27 cellular contexts compared by ENCODE assay signal in the genomic region with DNA sequence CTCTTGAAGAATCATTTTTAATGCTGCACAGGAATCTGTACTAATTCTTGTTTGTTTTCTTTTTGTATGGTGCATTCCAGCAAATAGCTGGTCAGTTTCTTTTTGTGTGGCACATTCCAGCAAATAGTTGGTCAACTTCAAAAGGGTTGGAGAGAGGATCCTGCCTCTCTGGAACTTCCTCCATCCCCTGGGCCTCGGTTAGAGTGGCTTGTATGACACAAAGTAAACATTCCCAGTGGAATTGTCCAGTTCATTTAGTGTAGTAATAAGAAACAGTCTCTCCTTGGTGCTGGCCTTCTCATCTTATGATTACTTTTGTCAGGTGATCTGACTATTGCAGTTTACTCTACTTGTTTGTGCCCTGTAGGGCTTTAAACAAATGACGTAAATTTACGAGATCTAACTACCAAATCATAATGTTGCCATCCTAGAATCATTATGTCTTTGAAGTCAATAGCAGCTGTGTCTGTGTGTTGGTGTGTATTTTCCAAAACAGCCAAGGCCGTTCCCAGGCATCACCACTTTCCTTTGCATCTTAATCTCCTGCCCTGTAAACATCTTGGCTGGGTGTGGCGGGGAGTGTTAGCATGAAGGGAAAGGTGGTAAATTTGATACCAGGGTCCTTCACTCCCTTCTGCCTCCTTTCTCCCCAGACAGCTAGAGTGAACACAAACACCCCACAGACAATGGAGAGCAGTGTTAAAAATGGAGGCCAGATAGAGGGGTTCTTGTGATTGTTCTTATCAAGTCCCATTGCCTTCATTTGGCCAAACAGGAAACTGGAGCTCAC.
DNase-seq lines count a peak whose midpoint lies in the region; ATAC-seq and TF ChIP-seq lines count a peak whose summit lies in the region.
"Had no signal": no experiment of that assay in that cellular context is flagged by ENCODE, and none has a peak within 500 bp of the region (broad histone marks: within the 10 kb centered on the region; RNA-seq: fewer than 3 reads in every experiment).

No MANE protein-coding gene starts in this region.

- DNase-seq in natural killer cell: no peak
- no peak for DNase-seq in natural killer cell treated with Interleukin-12 subunit alpha and Interleukin-12 subunit beta and Interleukin-15 and Interleukin-18, amount 100 ng/mL, for 72 hours (ENCODE audit: low spot score)
- DNase-seq in fibroblast of gingiva (ENCODE audit: low read depth): peak; percentile 71
- DNase-seq in nephron progenitor cell: no peak
- DNase-seq in esophagus squamous epithelium (lab: John Stamatoyannopoulos, UW): no peak
- DNase-seq in KBM-7: no peak
- DNase-seq in psoas muscle: no peak
- no peak for DNase-seq in HUDEP-2 (lab: John Stamatoyannopoulos, UW; ENCODE audit: unreplicated experiment in 76 of 76)
- DNase-seq: activated CD8-positive, alpha-beta memory T cell treated with anti-CD3 and anti-CD28 coated beads, Interleukin-2, amount 50 U/mL, for 4 hours; activated naive CD8-positive, alpha-beta T cell treated with anti-CD3 and anti-CD28 coated beads for 36 hours; BE2C; Caco-2; gastrocnemius medialis; H7; mesendoderm; MV-4-11; naive thymus-derived CD8-positive, alpha-beta T cell; NCI-H2171 treated with DMSO at 0.1 percent for 48 hours; SK-N-SH; spleen; stimulated activated CD4-positive, alpha-beta T cell treated with anti-CD3 and anti-CD28 coated beads, Interleukin-4, amount 100 ng/mL, for 24 hours; stimulated activated naive CD4-positive, alpha-beta T cell treated with Interleukin-2 at 50 U/mL for 16 hours; WERI-Rb-1 had no signal

- H3K9me3 Mint-ChIP-seq in natural killer cell (no peaks in the 10 kb centered on the region), nephron progenitor cell (no peaks in the 10 kb centered on the region)
- no peaks in the 10 kb centered on the region for H3K9me3 Mint-ChIP-seq in natural killer cell treated with Interleukin-12 subunit alpha and Interleukin-12 subunit beta and Interleukin-15 and Interleukin-18, amount 100 ng/mL, for 72 hours
- H3K9me3 Mint-ChIP-seq: activated naive CD8-positive, alpha-beta T cell treated with anti-CD3 and anti-CD28 coated beads for 36 hours; naive thymus-derived CD8-positive, alpha-beta T cell; T-helper 2 cell treated with Interferon-gamma antibody and Interleukin-4, amounts not matched to agents 5 μg/mL and 100 μg/mL, for 36 hours had no signal

- H3K4me1 ChIP-seq in esophagus squamous epithelium: peaks cover 0 to 10% (median 0%) of the 10 kb centered on the region in 3 donors
- no peaks in the 10 kb centered on the region for H3K4me1 ChIP-seq in psoas muscle
- H3K4me1 ChIP-seq: BE2C had no signal

- in situ Hi-C loops in KBM-7 (cut with MboI; ENCODE audit: low pct_unique_long_range_greater_than_20kb, low sequenced_read_pairs): no loop called here

- 80 to 86% methylated on average over 4 to 5 of the region's 5 CpGs for WGBS in esophagus squamous epithelium, 2 donors
- WGBS in psoas muscle, 3 donors: 88 to 89% (median 89%) methylated on average over 5 of the region's 5 CpGs

- no peaks in the 10 kb centered on the region for H3K36me3 Mint-ChIP-seq in natural killer cell
- no peaks in the 10 kb centered on the region for H3K36me3 Mint-ChIP-seq in natural killer cell treated with Interleukin-12 subunit alpha and Interleukin-12 subunit beta and Interleukin-15 and Interleukin-18, amount 100 ng/mL, for 72 hours
- H3K36me3 Mint-ChIP-seq in nephron progenitor cell (ENCODE audit: low read depth): no peaks in the 10 kb centered on the region
- H3K36me3 Mint-ChIP-seq: activated naive CD8-positive, alpha-beta T cell treated with anti-CD3 and anti-CD28 coated beads for 36 hours; naive thymus-derived CD8-positive, alpha-beta T cell had no signal

- no peak for ATAC-seq in natural killer cell
- ATAC-seq in natural killer cell treated with Interleukin-12 subunit alpha and Interleukin-12 subunit beta and Interleukin-15 and Interleukin-18, amount 100 ng/mL, for 72 hours: no peak
- ATAC-seq in psoas muscle: no peak
- ATAC-seq: gastrocnemius medialis; naive thymus-derived CD8-positive, alpha-beta T cell had no signal

- H3K27me3 ChIP-seq in esophagus squamous epithelium (no peaks in the 10 kb centered on the region), psoas muscle (ENCODE audit: insufficient read depth in 3 of 3, low read length in 2 of 3) (no peaks in the 10 kb centered on the region)
- H3K27me3 ChIP-seq: BE2C, gastrocnemius medialis, spleen had no signal

- H3K4me3 ChIP-seq in esophagus squamous epithelium (no peak overlapping the region), psoas muscle (no peak overlapping the region)
- H3K4me3 ChIP-seq: gastrocnemius medialis, spleen had no signal

- TF ChIP-seq POLR2A in esophagus squamous epithelium (IDR thresholded peaks at IDR 0.05): no peak

- H3K4me1 Mint-ChIP-seq in natural killer cell (peaks cover 56 to 65% of the 10 kb centered on the region in 2 donors), nephron progenitor cell (peaks cover 32% of the 10 kb centered on the region)
- peaks cover 37 to 43% of the 10 kb centered on the region in 2 donors for H3K4me1 Mint-ChIP-seq in natural killer cell treated with Interleukin-12 subunit alpha and Interleukin-12 subunit beta and Interleukin-15 and Interleukin-18, amount 100 ng/mL, for 72 hours (ENCODE audit: low read depth in 2 of 2)

- H3K4me3 Mint-ChIP-seq in natural killer cell: peak overlapping the region; percentile 25
- no peak overlapping the region for H3K4me3 Mint-ChIP-seq in natural killer cell treated with Interleukin-12 subunit alpha and Interleukin-12 subunit beta and Interleukin-15 and Interleukin-18, amount 100 ng/mL, for 72 hours
- H3K4me3 Mint-ChIP-seq in nephron progenitor cell: peak overlapping the region; percentile 18
- H3K4me3 Mint-ChIP-seq: activated naive CD8-positive, alpha-beta T cell treated with anti-CD3 and anti-CD28 coated beads for 36 hours; naive thymus-derived CD8-positive, alpha-beta T cell; T-helper 2 cell treated with Interferon-gamma antibody and Interleukin-4, amounts not matched to agents 5 μg/mL and 100 μg/mL, for 36 hours had no signal

- H3K9me3 ChIP-seq in esophagus squamous epithelium: no peaks in the 10 kb centered on the region
- H3K9me3 ChIP-seq in psoas muscle: no peaks in the 10 kb centered on the region
- H3K9me3 ChIP-seq: BE2C, Caco-2, gastrocnemius medialis, SK-N-SH, spleen had no signal

- intact Hi-C loops in natural killer cell (cut with micrococcal nuclease): loop anchor here (5.0 kb wide), 1 partner anchor 36 kb away; no protein-coding TSS in a partner anchor
- intact Hi-C loops in esophagus squamous epithelium (cut with DNase I): no loop called here
- intact Hi-C loops in psoas muscle (cut with DNase I): no loop called here

- no peak for TF ChIP-seq CTCF in natural killer cell (IDR thresholded peaks at IDR 0.05)
- TF ChIP-seq CTCF in nephron progenitor cell (IDR thresholded peaks at IDR 0.05): no peak
- no peak for TF ChIP-seq CTCF in esophagus squamous epithelium (IDR thresholded peaks at IDR 0.05)
- no peak for TF ChIP-seq CTCF in psoas muscle (IDR thresholded peaks at IDR 0.05)

- H3K27ac Mint-ChIP-seq in natural killer cell: peak overlapping the region; percentile 86 to 89
- H3K27ac Mint-ChIP-seq in natural killer cell treated with Interleukin-12 subunit alpha and Interleukin-12 subunit beta and Interleukin-15 and Interleukin-18, amount 100 ng/mL, for 72 hours: peak overlapping the region in 1 of 2 donors; percentile 43
- H3K27ac Mint-ChIP-seq in nephron progenitor cell: peak overlapping the region; percentile 40
- H3K27ac Mint-ChIP-seq: activated naive CD8-positive, alpha-beta T cell treated with anti-CD3 and anti-CD28 coated beads for 36 hours; activated T-helper 2 cell treated with anti-CD3 and anti-CD28 coated beads, Interferon-gamma antibody, Interleukin-2, Interleukin-4, amounts not matched to agents 10 μg/mL and 5 μg/mL and 100 μg/mL, durations not matched to agents 14 hours and 24 hours and 36 hours; naive thymus-derived CD8-positive, alpha-beta T cell; T-helper 2 cell treated with Interferon-gamma antibody and Interleukin-4, amounts not matched to agents 5 μg/mL and 100 μg/mL, for 36 hours had no signal

- H3K36me3 ChIP-seq in esophagus squamous epithelium (no peaks in the 10 kb centered on the region), psoas muscle (ENCODE audit: insufficient read depth in 1 of 2, low read depth in 1 of 2) (no peaks in the 10 kb centered on the region)
- H3K36me3 ChIP-seq: BE2C, gastrocnemius medialis, spleen, WERI-Rb-1 had no signal

- H3K27me3 Mint-ChIP-seq in natural killer cell (ENCODE audit: low read depth in 2 of 2) (no peaks in the 10 kb centered on the region), nephron progenitor cell (ENCODE audit: low read depth, poor library complexity) (peaks cover 7% of the 10 kb centered on the region)
- no peaks in the 10 kb centered on the region for H3K27me3 Mint-ChIP-seq in natural killer cell treated with Interleukin-12 subunit alpha and Interleukin-12 subunit beta and Interleukin-15 and Interleukin-18, amount 100 ng/mL, for 72 hours

- H3K27ac ChIP-seq in esophagus squamous epithelium (peak overlapping the region in 1 of 4 donors; percentile 26), psoas muscle (no peak overlapping the region)
- H3K27ac ChIP-seq: gastrocnemius medialis, KMS-11, RWPE1, spleen, WERI-Rb-1 had no signal
